23 cellular contexts compared by ENCODE assay signal in genomic region chr3:52361011-52361410, GRCh38.
"Had no signal": no experiment of that assay in that cellular context is flagged by ENCODE, and none has a peak within 500 bp of the region (broad histone marks: within the 10 kb centered on the region; RNA-seq: fewer than 3 reads in every experiment).

No MANE protein-coding gene starts in this region.

- H3K27me3 ChIP-seq: dorsolateral prefrontal cortex, esophagus muscularis mucosa, foreskin keratinocyte, gastroesophageal sphincter, heart left ventricle had no signal

- ATAC-seq: foreskin keratinocyte, gastroesophageal sphincter, heart left ventricle, left colon, left lobe of liver, lower lobe of right lung, mucosa of descending colon had no signal

- FAIRE-seq: colon, endothelial cell of umbilical vein, frontal cortex, islet of Langerhans, keratinocyte had no signal

- H3K4me1 ChIP-seq: esophagus muscularis mucosa, foreskin keratinocyte, gastroesophageal sphincter, heart left ventricle, left ventricle myocardium inferior, lower lobe of right lung had no signal

- DNase-seq: dermis blood vessel endothelial cell; dorsolateral prefrontal cortex; effector CD4-positive, alpha-beta T cell; effector memory CD4-positive, alpha-beta T cell; foreskin keratinocyte; hippocampal formation; kidney glomerular epithelial cell; left colon; left ventricle myocardium inferior; lower lobe of right lung; mesenchymal stem cell had no signal

- H3K4me1 Mint-ChIP-seq: mesothelial cell of epicardium had no signal

- H3K4me3 Mint-ChIP-seq: mesothelial cell of epicardium had no signal

- H3K36me3 Mint-ChIP-seq: mesothelial cell of epicardium had no signal

- H3K9me3 ChIP-seq: esophagus muscularis mucosa, gastroesophageal sphincter, heart left ventricle, left ventricle myocardium inferior, lower lobe of right lung, mucosa of descending colon had no signal

- H3K4me3 ChIP-seq: coronary artery, dorsolateral prefrontal cortex, esophagus muscularis mucosa, gastroesophageal sphincter, heart left ventricle, left ventricle myocardium inferior, lower lobe of right lung, mucosa of descending colon had no signal

- H3K27ac ChIP-seq: coronary artery, dorsolateral prefrontal cortex, esophagus muscularis mucosa, foreskin keratinocyte, gastroesophageal sphincter, heart left ventricle, left ventricle myocardium inferior, lower lobe of right lung had no signal

- H3K9me3 Mint-ChIP-seq: mesothelial cell of epicardium had no signal

- H3K27ac Mint-ChIP-seq: mesothelial cell of epicardium had no signal
